22 cellular contexts compared by ENCODE assay signal in the genomic region with DNA sequence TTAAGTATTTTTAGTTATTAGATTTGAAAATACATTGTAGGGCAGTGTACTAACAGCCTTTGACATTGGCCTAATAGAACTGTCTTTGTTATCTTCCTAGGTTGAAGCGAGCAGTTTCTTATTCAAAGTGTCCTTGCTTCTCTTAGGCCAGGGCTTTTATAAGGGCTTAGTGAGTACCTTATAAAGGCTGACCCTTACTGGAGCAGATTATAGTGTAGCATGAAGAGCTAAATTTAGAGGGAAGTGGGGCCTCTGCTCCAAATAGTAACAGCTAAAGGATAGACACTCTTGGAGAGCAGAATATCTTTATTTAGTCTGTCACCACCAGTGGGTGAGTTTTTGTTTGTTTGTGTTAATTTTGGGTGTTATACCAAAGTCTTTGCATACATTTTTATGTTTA. TPM values are rescaled to one million over a fixed set of nuclear protein-coding genes. Genes with fewer than 3 reads are reported as not detected.
DNase-seq lines count a peak whose midpoint lies in the region; ATAC-seq, FAIRE-seq and TF ChIP-seq lines count a peak whose summit lies in the region.
"Had no signal": no experiment of that assay in that cellular context is flagged by ENCODE, and none has a peak within 500 bp of the region (broad histone marks: within the 10 kb centered on the region; RNA-seq: fewer than 3 reads in every experiment).

No MANE protein-coding gene starts in this region.

- no peak overlapping the region for H3K4me3 ChIP-seq in BLaER1 treated with 17β-estradiol and CSF1 and Interleukin-3, amounts not matched to agents 10 nM and 100 nM
- H3K4me3 ChIP-seq in Panc1 (ENCODE audit: low read depth in 2 of 2, low read length in 2 of 2) (no peak overlapping the region), psoas muscle (peak overlapping the region; percentile 41), kidney (ENCODE audit: low read length in 2 of 2) (no peak overlapping the region), MG63 (no peak overlapping the region)
- H3K4me3 ChIP-seq: HAP-1, SJSA1 had no signal

- H4K20me1 ChIP-seq in BLaER1 treated with 17β-estradiol and CSF1 and Interleukin-3, amounts not matched to agents 10 nM and 100 nM: peaks cover 4 to 100% (median 83%) of the 10 kb centered on the region in 11 experiments; a peak in 20 of 22 replicates

- no peak for FAIRE-seq in kidney (lab: Jason Lieb, UNC)
- FAIRE-seq: frontal cortex, GM18507, keratinocyte had no signal

- H3K4me1 ChIP-seq in BLaER1 treated with 17β-estradiol and CSF1 and Interleukin-3, amounts not matched to agents 10 nM and 100 nM: peaks cover 28 to 43% (median 38%) of the 10 kb centered on the region in 10 experiments
- peaks cover 23% of the 10 kb centered on the region for H3K4me1 ChIP-seq in Panc1 (ENCODE audit: control insufficient read depth, insufficient read depth, low read length)
- peaks cover 61% of the 10 kb centered on the region for H3K4me1 ChIP-seq in psoas muscle
- H3K4me1 ChIP-seq in kidney (ENCODE audit: control insufficient read depth in 1 of 2, insufficient read depth in 1 of 2, low read depth in 1 of 2, low read length in 2 of 2): peaks cover 0 to 3% of the 10 kb centered on the region in 2 donors

- intact Hi-C loops in Panc1 (cut with micrococcal nuclease; ENCODE audit: unreplicated experiment): no loop called here
- intact Hi-C loops in left cardiac atrium (cut with DNase I): no loop called here
- intact Hi-C loops in psoas muscle (cut with DNase I): no loop called here
- intact Hi-C loops in kidney (cut with DNase I): no loop called here

- no TSS peak for BruUV-seq in Panc1 (replicated peaks; lab: Mats Ljungman, UMichigan)

- H3K9me3 ChIP-seq in BLaER1 treated with 17β-estradiol and CSF1 and Interleukin-3, amounts not matched to agents 10 nM and 100 nM (replicated peaks in 1 of 11): peaks cover 0 to 5% (median 0%) of the 10 kb centered on the region in 11 experiments; a peak in 3 of 22 replicates
- H3K9me3 ChIP-seq in Panc1 (ENCODE audit: control insufficient read depth, insufficient read depth, low read depth, low read length) (no peaks in the 10 kb centered on the region), psoas muscle (no peaks in the 10 kb centered on the region), kidney (ENCODE audit: control insufficient read depth in 1 of 2, low read length in 2 of 2) (no peaks in the 10 kb centered on the region), MG63 (no peaks in the 10 kb centered on the region; the same call in 1 of the 2 replicates)
- H3K9me3 ChIP-seq: HAP-1, SJSA1 had no signal

- peak overlapping the region in 9 of 11 experiments; percentile 14 to 76 (median 36); a peak in 15 of 22 replicates for H3K4me2 ChIP-seq in BLaER1 treated with 17β-estradiol and CSF1 and Interleukin-3, amounts not matched to agents 10 nM and 100 nM

- WGBS in psoas muscle, 3 donors: 21 to 34% (median 27%) methylated on average over 1 of the region's 1 CpG

- no peak for DNase-seq in Panc1 (ENCODE audit: low read depth, low spot score)
- DNase-seq in left cardiac atrium: no peak
- DNase-seq in psoas muscle: no peak
- DNase-seq in kidney: no peak
- DNase-seq in AG08396 (ENCODE audit: low spot score): no peak
- no peak for DNase-seq in MG63
- DNase-seq: activated CD4-positive, alpha-beta T cell treated with anti-CD3 and anti-CD28 coated beads for 48 hours; activated naive CD4-positive, alpha-beta T cell treated with anti-CD3 and anti-CD28 coated beads, Interleukin-2, amount 50 U/mL, for 16 hours; anterior cingulate cortex; CD4-positive, CD25-positive, alpha-beta regulatory T cell; MM.1S; naive B cell; NCI-H1694; NCI-H748 treated with DMSO at 0.1 percent for 48 hours; nucleus accumbens; retina had no signal

- H3K9ac ChIP-seq in BLaER1 treated with 17β-estradiol and CSF1 and Interleukin-3, amounts not matched to agents 10 nM and 100 nM: no peak overlapping the region
- no peak overlapping the region for H3K9ac ChIP-seq in kidney (ENCODE audit: low read length in 2 of 2)

- POLR2A ChIA-PET in Panc1 (lab: Charles Lee): no interaction called here

- peak overlapping the region in 4 of 11 experiments; percentile 13 to 36 (median 20); a peak in 4 of 22 replicates for H3K27ac ChIP-seq in BLaER1 treated with 17β-estradiol and CSF1 and Interleukin-3, amounts not matched to agents 10 nM and 100 nM
- H3K27ac ChIP-seq in Panc1 (ENCODE audit: low read length): no peak overlapping the region
- H3K27ac ChIP-seq in psoas muscle: peak overlapping the region; percentile 82
- H3K27ac ChIP-seq in kidney (ENCODE audit: low read depth in 2 of 2, low read length in 2 of 2): no peak overlapping the region
- H3K27ac ChIP-seq: SJSA1 had no signal

- in situ Hi-C loops in Panc1 (cut with HindIII; ENCODE audit: low pct_unique_long_range_greater_than_20kb, low sequenced_read_pairs): no loop called here

- TF ChIP-seq CTCF in Panc1 (IDR thresholded peaks at IDR 0.05) (no peak), psoas muscle (IDR thresholded peaks at IDR 0.05) (no peak), kidney (IDR thresholded peaks at IDR 0.05; ENCODE audit: borderline replicate concordance, extremely low read depth, insufficient read depth) (no peak)

- no peaks in the 10 kb centered on the region for H3K27me3 ChIP-seq in BLaER1 treated with 17β-estradiol and CSF1 and Interleukin-3, amounts not matched to agents 10 nM and 100 nM
- H3K27me3 ChIP-seq in Panc1 (ENCODE audit: control insufficient read depth, insufficient read depth, low read length) (no peaks in the 10 kb centered on the region), psoas muscle (ENCODE audit: insufficient read depth in 3 of 3, low read length in 2 of 3) (no peaks in the 10 kb centered on the region), MG63 (no peaks in the 10 kb centered on the region)
- H3K27me3 ChIP-seq: SJSA1 had no signal

- CTCF ChIA-PET in Panc1 (lab: Charles Lee): no interaction called here

- ATAC-seq in Panc1 (peak; percentile 44; the same call in 1 of the 2 replicates), left cardiac atrium (peak; percentile 90 to 93), psoas muscle (peak; percentile 67 to 89 (median 87))

- H3K36me3 ChIP-seq in BLaER1 treated with 17β-estradiol and CSF1 and Interleukin-3, amounts not matched to agents 10 nM and 100 nM: peaks cover 19 to 46% (median 41%) of the 10 kb centered on the region in 11 experiments
- no peaks in the 10 kb centered on the region for H3K36me3 ChIP-seq in Panc1 (ENCODE audit: control insufficient read depth, insufficient read depth, low read length)
- H3K36me3 ChIP-seq in psoas muscle (ENCODE audit: insufficient read depth in 1 of 2, low read depth in 1 of 2): peaks cover 0 to 14% of the 10 kb centered on the region in 2 donors
- no peaks in the 10 kb centered on the region for H3K36me3 ChIP-seq in kidney (ENCODE audit: control insufficient read depth in 1 of 2, insufficient read depth in 2 of 2, low read length in 2 of 2)
- peaks cover 25% of the 10 kb centered on the region for H3K36me3 ChIP-seq in MG63

RNA-seq across cellular contexts. Expression of a gene that starts 15.9 kb away (rescaled TPM):
- total RNA-seq in Panc1 (2021; ENCODE audit: unreplicated experiment) (80.9 TPM), left cardiac atrium (100 to 1,000 TPM; 133 to 144 TPM), psoas muscle (100 to 1,000 TPM; 133 to 163 (median 155) TPM), kidney (49.1 TPM)
- polyA plus RNA-seq in Panc1 (2012; ENCODE audit: insufficient read length): 58.7 TPM
- polyA plus RNA-seq in psoas muscle (100 to 1,000 TPM in 2 of 3 donors, 10 to 100 TPM in 1; 83.7 to 133 (median 101) TPM), kidney (ENCODE audit: insufficient read depth, low read depth, low replicate concordance) (24.8 TPM)
- 120 and 182 TPM in 2 replicates for total RNA-seq in MG63 (2014; rRNA removed; shearing (Covaris generic); ENCODE audit: low replicate concordance)

RNA-seq across cellular contexts. Expression of a gene that starts 16.4 kb away (rescaled TPM):
- total RNA-seq in Panc1 (2021; ENCODE audit: unreplicated experiment) (18.6 TPM), left cardiac atrium (10 to 100 TPM; 25.1 to 28.6 TPM), psoas muscle (10 to 100 TPM in 3 of 4 donors, 1 to 10 TPM in 1; 7.7 to 16.2 (median 11.3) TPM), kidney (21.9 TPM)
- polyA plus RNA-seq in Panc1 (2012; ENCODE audit: insufficient read length): 15.1 TPM
- polyA plus RNA-seq in psoas muscle (1 to 10 TPM; 4.5 to 9.9 (median 5.9) TPM), kidney (ENCODE audit: insufficient read depth, low read depth, low replicate concordance) (19.3 TPM)
- total RNA-seq in MG63 (2014; rRNA removed; shearing (Covaris generic); ENCODE audit: low replicate concordance): 18.5 and 21.0 TPM in 2 replicates
